ENCODE assay signal across 9 cellular contexts in genomic region chr16:55479560-55480197, GRCh38. TPM values are rescaled to one million over a fixed set of nuclear protein-coding genes. Genes with fewer than 3 reads are reported as not detected.
DNase-seq lines count a peak whose midpoint lies in the region; ATAC-seq and TF ChIP-seq lines count a peak whose summit lies in the region.
"Had no signal": no experiment of that assay in that cellular context is flagged by ENCODE, and none has a peak within 500 bp of the region (broad histone marks: within the 10 kb centered on the region; RNA-seq: fewer than 3 reads in every experiment).

No MANE protein-coding gene starts in this region.

- H3K4me3 Mint-ChIP-seq in Caco-2 (ENCODE audit: unreplicated experiment): peak overlapping the region; percentile 68

- peak; percentile 8; the same call in 2 of the 3 replicates for ATAC-seq in SK-N-SH treated with all-trans-retinoic acid at 6 μM for 48 hours
- ATAC-seq in gastroesophageal sphincter: no peak

- TF ChIP-seq POLR2A in gastroesophageal sphincter (IDR thresholded peaks at IDR 0.05) (no peak), prostate gland (IDR thresholded peaks at IDR 0.05) (no peak)

- H3K36me3 Mint-ChIP-seq in Caco-2 (ENCODE audit: insufficient read depth, unreplicated experiment): no peaks in the 10 kb centered on the region

- POLR2A ChIA-PET in Caco-2 (lab: Charles Lee): no interaction called here
- POLR2A ChIA-PET in HEK293T (lab: Yijun Ruan, JAX): no interaction called here

- H3K9me3 Mint-ChIP-seq in Caco-2 (ENCODE audit: unreplicated experiment): no peaks in the 10 kb centered on the region

- BruUV-seq in Caco-2 (replicated peaks; lab: Mats Ljungman, UMichigan): no TSS peak

- H3K4me3 ChIP-seq in Caco-2 (ENCODE audit: low read depth, low read length) (peak overlapping the region; percentile 30), gastroesophageal sphincter (peak overlapping the region; percentile 44 to 61), prostate gland (peak overlapping the region; percentile 40 to 44)

- 3 to 6% methylated on average over 5 to 15 of the region's 28 CpGs for WGBS in gastroesophageal sphincter (ENCODE audit: low coverage in 1 of 2), 2 donors
- under 1% methylated on average over 28 of the region's 28 CpGs for WGBS in prostate gland

- intact Hi-C loops in Caco-2 (cut with micrococcal nuclease; ENCODE audit: unreplicated experiment): no loop called here
- intact Hi-C loops in prostate gland (cut with DNase I): no loop called here

- DNase-seq in Caco-2 (no peak), prostate gland (ENCODE audit: low spot score) (no peak), cerebellum (ENCODE audit: low spot score) (no peak), HEK293T (ENCODE audit: extremely low spot score) (no peak), NCI-H1694 (lab: John Stamatoyannopoulos, UW) (no peak), cerebellar nuclear complex (lab: John Stamatoyannopoulos, UW) (no peak)
- DNase-seq: activated CD4-positive, alpha-beta T cell treated with anti-CD3 and anti-CD28 coated beads, Interleukin-2, amount 50 U/mL, for 48 hours had no signal

- H3K27me3 ChIP-seq in Caco-2 (replicated peaks; ENCODE audit: control insufficient read depth, insufficient read depth, low read length): no peaks in the 10 kb centered on the region
- H3K27me3 ChIP-seq in gastroesophageal sphincter: peaks cover 55% of the 10 kb centered on the region
- no peaks in the 10 kb centered on the region for H3K27me3 ChIP-seq in prostate gland (replicated peaks; ENCODE audit: insufficient read depth)

- TF ChIP-seq EP300 in gastroesophageal sphincter (IDR thresholded peaks at IDR 0.05): no peak

- H3K9me3 ChIP-seq in Caco-2: no peaks in the 10 kb centered on the region
- no peaks in the 10 kb centered on the region for H3K9me3 ChIP-seq in gastroesophageal sphincter
- no peaks in the 10 kb centered on the region for H3K9me3 ChIP-seq in prostate gland

- H3K36me3 ChIP-seq in Caco-2 (ENCODE audit: control insufficient read depth, insufficient read depth, low read length) (no peaks in the 10 kb centered on the region), gastroesophageal sphincter (peaks cover 0 to 16% of the 10 kb centered on the region in 2 donors), prostate gland (no peaks in the 10 kb centered on the region)

- no peak overlapping the region for H3K27ac Mint-ChIP-seq in Caco-2 (ENCODE audit: unreplicated experiment)

- H3K4me1 Mint-ChIP-seq in Caco-2 (ENCODE audit: low read depth, unreplicated experiment): peaks cover 6% of the 10 kb centered on the region

- peaks cover 16% of the 10 kb centered on the region for H3K27me3 Mint-ChIP-seq in Caco-2 (ENCODE audit: insufficient read depth, unreplicated experiment)

- TF ChIP-seq CTCF in Caco-2 (IDR thresholded peaks at IDR 0.05; ENCODE audit: insufficient read depth in 1 of 2, low read depth in 1 of 2, low read length in 1 of 2, severe bottlenecking in 1 of 2, unreplicated experiment in 1 of 2) (no peak), gastroesophageal sphincter (IDR thresholded peaks at IDR 0.05) (no peak), prostate gland (IDR thresholded peaks at IDR 0.05) (no peak)

- H3K27ac ChIP-seq in gastroesophageal sphincter: peak overlapping the region; percentile 60 to 88 (median 85)
- peak overlapping the region; percentile 59 to 64 for H3K27ac ChIP-seq in prostate gland

- CTCF ChIA-PET in Caco-2 (lab: Charles Lee): interaction anchor here (0.7 kb wide), 1 partner anchor 1937 kb away, joined by 4 read pairs; no protein-coding TSS in a partner anchor
- CTCF ChIA-PET in HEK293T (lab: Yijun Ruan, JAX): interaction anchor here (0.6 kb wide), 1 partner anchor 223 kb away, joined by 3 read pairs; no protein-coding TSS in a partner anchor

- no peaks in the 10 kb centered on the region for H3K4me1 ChIP-seq in Caco-2
- peaks cover 0 to 64% (median 9%) of the 10 kb centered on the region in 3 donors for H3K4me1 ChIP-seq in gastroesophageal sphincter
- no peaks in the 10 kb centered on the region for H3K4me1 ChIP-seq in prostate gland (replicated peaks)

TF ChIP-seq in SK-N-SH treated with all-trans-retinoic acid at 6 μM for 48 hours, 23 proteins besides CTCF, POLR2A, EP300 and RAD21:
- TF ChIP-seq SNAI2 (CRISPR knock-in tag; IDR thresholded peaks at IDR 0.05): no peak
- no peak for TF ChIP-seq GLIS3 (CRISPR knock-in tag; IDR thresholded peaks at IDR 0.05)
- TF ChIP-seq TSHZ2 (CRISPR knock-in tag; IDR thresholded peaks at IDR 0.05): 0 out of 2 replicates have a peak, but pooled peaks have one; percentile 1
- TF ChIP-seq ESRRG (CRISPR knock-in tag; IDR thresholded peaks at IDR 0.05): no peak

TF ChIP-seq in HEK293T, 16 proteins besides CTCF, POLR2A, EP300 and RAD21:
- TF ChIP-seq FOXM1 (IDR thresholded peaks at IDR 0.05; ENCODE audit: borderline replicate concordance): no peak
- TF ChIP-seq SP1 (IDR thresholded peaks at IDR 0.05): no peak
- no peak for TF ChIP-seq NFRKB (IDR thresholded peaks at IDR 0.05)
- no peak for TF ChIP-seq SUZ12 (IDR thresholded peaks at IDR 0.05)
- TF ChIP-seq TARDBP (IDR thresholded peaks at IDR 0.05): no peak
- TF ChIP-seq ARNT (IDR thresholded peaks at IDR 0.05): no peak
- TF ChIP-seq FOXK2 (IDR thresholded peaks at IDR 0.05): no peak
- no peak for TF ChIP-seq ZNF384 (IDR thresholded peaks at IDR 0.05)
- TF ChIP-seq BHLHE40 (IDR thresholded peaks at IDR 0.05; ENCODE audit: borderline replicate concordance): no peak
- TF ChIP-seq CTBP1 (IDR thresholded peaks at IDR 0.05; ENCODE audit: borderline replicate concordance): no peak
- TF ChIP-seq L3MBTL2 (conservative IDR thresholded peaks at IDR 0.05): no peak
- TF ChIP-seq HDGF (IDR thresholded peaks at IDR 0.05; ENCODE audit: borderline replicate concordance): no peak
- no peak for TF ChIP-seq ELF4 (IDR thresholded peaks at IDR 0.05)
- TF ChIP-seq FOXA1 (IDR thresholded peaks at IDR 0.05): no peak
- TF ChIP-seq LEF1 (IDR thresholded peaks at IDR 0.05; ENCODE audit: borderline replicate concordance): no peak
- TF ChIP-seq PKNOX1 (IDR thresholded peaks at IDR 0.05): no peak
TF ChIP-seq in HEK293T: peak in this region for 0.

RNA-seq across cellular contexts. Expression of gene MMP2, which starts 0.7 kb away (rescaled TPM):
- total RNA-seq in Caco-2 (2022): 0.14 and 0.91 TPM in 2 replicates
- 100 to 1,000 TPM; 155 to 309 (median 265) TPM for total RNA-seq in gastroesophageal sphincter
- total RNA-seq in prostate gland: 100 to 1,000 TPM in 1 of 2 donors, 10 to 100 TPM in 1; 22.9 to 175 TPM
- total RNA-seq in cerebellum: 25.4 TPM

RNA-seq across cellular contexts. Expression of gene LPCAT2, which starts 29.2 kb away (rescaled TPM):
- total RNA-seq in Caco-2 (2022) (20.7 and 25.2 TPM in 2 replicates), gastroesophageal sphincter (10 to 100 TPM in 3 of 4 donors, 1 to 10 TPM in 1; 8.0 to 27.1 (median 18.0) TPM), prostate gland (10 to 100 TPM; 10.8 to 13.6 TPM), cerebellum (13.8 TPM)

Comparison
In these comparisons a context has a peak if more than half of its experiments do, and no peak if none do; other contexts are left out.
1. RNA of gene MMP2, which starts 0.7 kb away (total RNA-seq): 155 to 309 TPM in gastroesophageal sphincter, 22.9 to 175 TPM in prostate gland and 25.4 TPM in cerebellum (single experiment); 0.14 to 0.91 TPM in Caco-2; every median in the first group is over 10 times any median in the second.
2. Peak in every context shown above with its lines, with median percentiles within 50 percentile points of each other: H3K4me3 ChIP-seq.